ENCODE assay signal across 8 cellular contexts in genomic region chr1:25998075-25998761, GRCh38. TPM values are rescaled to one million over a fixed set of nuclear protein-coding genes. Genes with fewer than 3 reads are reported as not detected.
DNase-seq lines count a peak whose midpoint lies in the region; ATAC-seq and TF ChIP-seq lines count a peak whose summit lies in the region.

No MANE protein-coding gene starts in this region.

- CTCF ChIA-PET in PC-9 (lab: Charles Lee): interaction anchor here (0.6 to 2.3 kb wide), 21 partner anchors 19 to 1336 kb away, joined by 3 to 25 read pairs (median 3); no protein-coding TSS in a partner anchor

- H3K4me3 ChIP-seq in PC-9: peak overlapping the region; percentile 69
- peak overlapping the region; percentile 43 to 80 (median 68) for H3K4me3 ChIP-seq in esophagus squamous epithelium

- H3K27me3 ChIP-seq in PC-9 (ENCODE audit: insufficient read depth, low read depth) (no peaks in the 10 kb centered on the region), esophagus squamous epithelium (no peaks in the 10 kb centered on the region)

- DNase-seq in DMS53 (lab: John Stamatoyannopoulos, UW): peak; percentile 100
- peak; percentile 99 for DNase-seq in KBM-7
- DNase-seq in PC-9: peak; percentile 91
- peak; percentile 96 to 97 for DNase-seq in activated T-cell treated with anti-CD3 and anti-CD28 coated beads, Interleukin-2, amount 50 U/mL, for 48 hours
- peak; percentile 88 for DNase-seq in esophagus squamous epithelium (lab: John Stamatoyannopoulos, UW)
- DNase-seq in myocyte (ENCODE audit: low read depth): peak; percentile 100
- DNase-seq in stimulated activated CD8-positive, alpha-beta memory T cell treated with anti-CD3 and anti-CD28 coated beads, Interleukin-7, amount 100 ng/mL, for 48 hours (ENCODE audit: extremely low read depth in 1 of 2, low read depth in 1 of 2): peak; percentile 87 to 96

- TF ChIP-seq CTCF in PC-9 (conservative IDR thresholded peaks at IDR 0.05) (peak; percentile 85), esophagus squamous epithelium (IDR thresholded peaks at IDR 0.05) (peak; percentile 96 to 100 (median 100))

- WGBS in esophagus squamous epithelium, 2 donors: 0 to 1% methylated on average over 12 to 31 of the region's 34 CpGs

- H3K79me2 ChIP-seq in PC-9 (ENCODE audit: low read depth): no peaks in the 10 kb centered on the region

- 0 out of 2 replicates have a peak overlapping the region, but pooled peaks have one; percentile 1 for H3K27ac ChIP-seq in PC-9
- peak overlapping the region; percentile 81 to 94 (median 90) for H3K27ac ChIP-seq in esophagus squamous epithelium

- no TSS peak for BruUV-seq in PC-9 (replicated peaks; lab: Mats Ljungman, UMichigan)

- peaks cover 7% of the 10 kb centered on the region; the same call in 1 of the 2 replicates for H3F3A ChIP-seq in PC-9 (ENCODE audit: insufficient read depth, low read depth)

- H3K9me3 ChIP-seq in PC-9 (ENCODE audit: insufficient read depth, low read depth) (no peaks in the 10 kb centered on the region), esophagus squamous epithelium (no peaks in the 10 kb centered on the region)

- peak overlapping the region; percentile 84 for H2AFZ ChIP-seq in PC-9

- in situ Hi-C loops in KBM-7 (cut with MboI; ENCODE audit: low pct_unique_long_range_greater_than_20kb, low sequenced_read_pairs): loop anchor here (10.0 kb wide), 1 partner anchor 103 kb away; no protein-coding TSS in a partner anchor

- POLR2A ChIA-PET in PC-9 (lab: Charles Lee; ENCODE audit: unreplicated experiment): interaction anchor here (0.6 to 1.1 kb wide), 9 partner anchors 108 to 801 kb away, joined by 3 to 19 read pairs (median 5); partner anchors contain the start of gene MTFR1L

- TF ChIP-seq POLR2A in esophagus squamous epithelium (IDR thresholded peaks at IDR 0.05): peak in 1 of 4 donors; percentile 55

- peaks cover 12% of the 10 kb centered on the region for H3K4me1 ChIP-seq in PC-9 (replicated peaks; ENCODE audit: insufficient read depth)
- H3K4me1 ChIP-seq in esophagus squamous epithelium: peaks cover 11 to 23% (median 15%) of the 10 kb centered on the region in 3 donors

- no peaks in the 10 kb centered on the region for H3K9me2 ChIP-seq in PC-9 (ENCODE audit: insufficient read depth)

- peak overlapping the region; percentile 95 for H3K4me2 ChIP-seq in PC-9

- ATAC-seq in GM21717 (IDR thresholded peaks at IDR 0.05; ENCODE audit: unreplicated experiment): peak; percentile 83

- intact Hi-C loops in PC-9 (cut with micrococcal nuclease; ENCODE audit: unreplicated experiment): loop anchor here (1.0 to 5.0 kb wide), 5 partner anchors 93 to 386 kb away; no protein-coding TSS in a partner anchor
- intact Hi-C loops in esophagus squamous epithelium (cut with DNase I): loop anchor here (1.0 to 10.0 kb wide), 2 partner anchors 103 to 173 kb away; no protein-coding TSS in a partner anchor

- H3K36me3 ChIP-seq in PC-9 (ENCODE audit: low read depth) (no peaks in the 10 kb centered on the region), esophagus squamous epithelium (peaks cover 0 to 6% (median 0%) of the 10 kb centered on the region in 3 donors)

- H4K20me1 ChIP-seq in PC-9 (ENCODE audit: insufficient read depth): no peaks in the 10 kb centered on the region

RNA-seq across cellular contexts. Expression of gene PAFAH2, which starts 0.4 kb away (rescaled TPM):
- 13.0 and 13.9 TPM in 2 replicates for total RNA-seq in PC-9 (2021)
- 10 to 100 TPM in 3 of 4 donors, 1 to 10 TPM in 1; 8.3 to 17.2 (median 11.7) TPM for total RNA-seq in esophagus squamous epithelium
- total RNA-seq in myocyte: 18.0 and 45.2 TPM in 2 replicates
- polyA plus RNA-seq in myocyte (2012): 19.3 TPM

RNA-seq across cellular contexts. Expression of gene EXTL1, which starts 23.4 kb away (rescaled TPM):
- total RNA-seq in PC-9 (2021) (0.13 and 0.63 TPM in 2 replicates), esophagus squamous epithelium (not detected), myocyte (12.8 and 20.1 TPM in 2 replicates)
- polyA plus RNA-seq in myocyte (2012): 56.8 TPM

RNA-seq across cellular contexts. Expression of gene SLC30A2, which starts 47.7 kb away (rescaled TPM):
- total RNA-seq in PC-9 (2021) (not detected in 2 replicates), esophagus squamous epithelium (not detected), myocyte (0.10 and 0.21 TPM in 2 replicates)
- 0.54 TPM for polyA plus RNA-seq in myocyte (2012)

Comparison
In these comparisons a context has a peak if more than half of its experiments do, and no peak if none do; other contexts are left out.
1. Peak in every context shown above with its lines: DNase-seq, ATAC-seq, H3K4me3 ChIP-seq and H3K27ac ChIP-seq.